Comparison of ENCODE assay signal across 11 cellular contexts in the genomic region with DNA sequence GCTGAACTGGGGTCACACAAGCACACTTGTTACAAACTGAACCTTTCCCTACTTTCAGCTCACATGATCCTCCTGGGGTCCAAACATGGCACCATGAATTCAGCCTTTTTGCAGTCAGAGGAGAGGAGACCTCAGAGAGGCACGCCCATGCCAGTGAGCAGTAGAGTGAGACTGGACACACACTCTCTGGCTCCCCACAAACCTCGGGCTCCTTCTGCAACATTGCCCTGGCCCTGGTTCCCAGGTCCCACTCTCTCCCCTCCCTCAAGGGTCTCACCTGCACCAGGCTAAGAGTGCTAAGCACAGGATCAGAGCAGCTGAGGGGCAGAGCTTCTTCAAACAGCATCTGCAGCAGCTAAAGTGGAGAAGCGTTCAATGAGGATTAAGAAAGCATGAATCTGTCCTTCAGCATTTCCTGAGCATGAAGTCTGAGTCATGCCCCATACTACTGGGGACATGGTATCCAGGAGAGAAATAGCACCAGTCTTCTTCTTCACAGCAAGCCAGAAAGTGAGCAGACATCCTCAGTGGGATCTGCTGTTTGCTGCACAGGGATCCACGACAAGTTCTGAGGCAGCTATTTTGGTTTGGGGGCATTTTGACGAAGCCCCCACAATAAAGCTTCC. TPM values are rescaled to one million over a fixed set of nuclear protein-coding genes. Genes with fewer than 3 reads are reported as not detected.
DNase-seq lines count a peak whose midpoint lies in the region; ATAC-seq and TF ChIP-seq lines count a peak whose summit lies in the region.
"Had no signal": no experiment of that assay in that cellular context is flagged by ENCODE, and none has a peak within 500 bp of the region (broad histone marks: within the 10 kb centered on the region; RNA-seq: fewer than 3 reads in every experiment).

No MANE protein-coding gene starts in this region.

- H3K9me2 ChIP-seq in MM.1S (replicated peaks; ENCODE audit: insufficient read depth, low read length): no peaks in the 10 kb centered on the region

- H3K36me3 ChIP-seq in MM.1S (replicated peaks; ENCODE audit: insufficient read depth, low read length) (no peaks in the 10 kb centered on the region), spleen (no peaks in the 10 kb centered on the region)
- H3K36me3 ChIP-seq: ascending aorta, suprapubic skin had no signal

- no peak for TF ChIP-seq CTCF in MM.1S (IDR thresholded peaks at IDR 0.05; ENCODE audit: low read length)
- no peak for TF ChIP-seq CTCF in cardiac fibroblast (IDR thresholded peaks at IDR 0.05; ENCODE audit: low read depth, low read length)
- no peak for TF ChIP-seq CTCF in spleen (IDR thresholded peaks at IDR 0.05 in 8 of 11, conservative IDR thresholded peaks at IDR 0.05 in 3 of 11)

- H3K4me3 ChIP-seq in MM.1S (ENCODE audit: low read length): no peak overlapping the region
- no peak overlapping the region for H3K4me3 ChIP-seq in cardiac fibroblast (replicated peaks in 1 of 2; ENCODE audit: low read depth in 2 of 2, low read length in 2 of 2)
- H3K4me3 ChIP-seq in spleen: peak overlapping the region in 4 of 8 donors; percentile 8 to 41 (median 27)
- H3K4me3 ChIP-seq: ascending aorta, suprapubic skin had no signal

- H3K4me1 ChIP-seq in MM.1S (ENCODE audit: low read length): peaks cover 16% of the 10 kb centered on the region
- peaks cover 11 to 85% (median 41%) of the 10 kb centered on the region in 6 donors for H3K4me1 ChIP-seq in spleen

- no peaks in the 10 kb centered on the region for H3F3A ChIP-seq in MM.1S (ENCODE audit: insufficient read depth, low read length)

- DNase-seq in MM.1S (no peak), cardiac fibroblast (ENCODE audit: low read depth in 2 of 2) (peak; percentile 53 to 73), spleen (no peak)
- DNase-seq: activated CD4-positive, alpha-beta T cell treated with anti-CD3 and anti-CD28 coated beads, Interleukin-2, amount 50 U/mL, for 1 hour; NCI-H1436 treated with DMSO at 0.1 percent for 48 hours; stimulated activated CD4-positive, alpha-beta T cell treated with anti-CD3 and anti-CD28 coated beads, Interleukin-15, amount 100 ng/mL, for 24 hours had no signal

- TF ChIP-seq POLR2A in spleen (IDR thresholded peaks at IDR 0.05): no peak

- no peaks in the 10 kb centered on the region for H3K79me2 ChIP-seq in MM.1S (ENCODE audit: low read length)

- no peak overlapping the region for H3K4me2 ChIP-seq in MM.1S (ENCODE audit: low read depth, low read length)

- H3K9me3 ChIP-seq in MM.1S (replicated peaks; ENCODE audit: insufficient read depth, low read length) (no peaks in the 10 kb centered on the region), spleen (no peaks in the 10 kb centered on the region)
- H3K9me3 ChIP-seq: ascending aorta, suprapubic skin had no signal

- intact Hi-C loops in spleen (cut with DNase I; ENCODE audit: low total_unique reads): no loop called here

- H3K27ac ChIP-seq in MM.1S (ENCODE audit: low read length) (no peak overlapping the region), spleen (peak overlapping the region in 7 of 8 donors; percentile 35 to 89 (median 75))
- H3K27ac ChIP-seq: ascending aorta, suprapubic skin had no signal

- no peak overlapping the region for H3K9ac ChIP-seq in MM.1S (ENCODE audit: low read length)

- 65 to 76% (median 69%) methylated on average over 5 of the region's 5 CpGs for WGBS in spleen, 5 donors

- no peaks in the 10 kb centered on the region for H4K20me1 ChIP-seq in MM.1S (ENCODE audit: insufficient read depth, low read length)

- no peak for ATAC-seq in GM21619 (IDR thresholded peaks at IDR 0.05; ENCODE audit: unreplicated experiment)
- ATAC-seq in HG03432 (IDR thresholded peaks at IDR 0.05; ENCODE audit: unreplicated experiment): no peak
- ATAC-seq: Right ventricle myocardium inferior had no signal

- 0 out of 2 replicates have a peak overlapping the region, but pooled peaks have one; percentile 10 for H2AFZ ChIP-seq in MM.1S (ENCODE audit: low read length)

- H3K27me3 ChIP-seq in MM.1S (replicated peaks; ENCODE audit: insufficient read depth, low read length): no peaks in the 10 kb centered on the region
- H3K27me3 ChIP-seq in spleen (replicated peaks in 1 of 7): no peaks in the 10 kb centered on the region
- H3K27me3 ChIP-seq: ascending aorta, suprapubic skin had no signal

RNA-seq across cellular contexts. Expression of a gene that starts 27.2 kb away (rescaled TPM):
- 10 to 100 TPM; 44.1 to 64.0 (median 58.7) TPM for total RNA-seq in spleen
- 10 to 100 TPM; 23.3 to 40.8 (median 27.7) TPM for polyA plus RNA-seq in spleen

RNA-seq across cellular contexts. Expression of a gene that starts 27.5 kb away (rescaled TPM):
- 10 to 100 TPM; 31.9 to 57.8 (median 42.2) TPM for total RNA-seq in spleen
- 10 to 100 TPM; 26.0 to 43.4 (median 41.0) TPM for polyA plus RNA-seq in spleen

RNA-seq across cellular contexts. Expression of a gene that starts 34.6 kb away (rescaled TPM):
- total RNA-seq in spleen: 10 to 100 TPM; 22.9 to 33.5 (median 25.4) TPM
- polyA plus RNA-seq in spleen: 10 to 100 TPM; 32.6 to 42.1 (median 36.6) TPM

RNA-seq across cellular contexts. Expression of a gene that starts 41.1 kb away (rescaled TPM):
- total RNA-seq in spleen: 100 to 1,000 TPM in 4 of 7 donors, 10 to 100 TPM in 3; 80.2 to 209 (median 101) TPM
- 10 to 100 TPM; 40.2 to 60.9 (median 48.9) TPM for polyA plus RNA-seq in spleen

RNA-seq across cellular contexts. Expression of a gene that starts 44.4 kb away (rescaled TPM):
- total RNA-seq in spleen: 10 to 100 TPM; 11.5 to 24.5 (median 16.2) TPM
- 10 to 100 TPM; 60.9 to 75.6 (median 61.6) TPM for polyA plus RNA-seq in spleen

Comparison
In these comparisons a context has a peak if more than half of its experiments do, and no peak if none do; other contexts are left out.
1. DNase-seq: peak in cardiac fibroblast (2 of 2); none in MM.1S (single experiment) and spleen (single experiment).